In the genomic region with DNA sequence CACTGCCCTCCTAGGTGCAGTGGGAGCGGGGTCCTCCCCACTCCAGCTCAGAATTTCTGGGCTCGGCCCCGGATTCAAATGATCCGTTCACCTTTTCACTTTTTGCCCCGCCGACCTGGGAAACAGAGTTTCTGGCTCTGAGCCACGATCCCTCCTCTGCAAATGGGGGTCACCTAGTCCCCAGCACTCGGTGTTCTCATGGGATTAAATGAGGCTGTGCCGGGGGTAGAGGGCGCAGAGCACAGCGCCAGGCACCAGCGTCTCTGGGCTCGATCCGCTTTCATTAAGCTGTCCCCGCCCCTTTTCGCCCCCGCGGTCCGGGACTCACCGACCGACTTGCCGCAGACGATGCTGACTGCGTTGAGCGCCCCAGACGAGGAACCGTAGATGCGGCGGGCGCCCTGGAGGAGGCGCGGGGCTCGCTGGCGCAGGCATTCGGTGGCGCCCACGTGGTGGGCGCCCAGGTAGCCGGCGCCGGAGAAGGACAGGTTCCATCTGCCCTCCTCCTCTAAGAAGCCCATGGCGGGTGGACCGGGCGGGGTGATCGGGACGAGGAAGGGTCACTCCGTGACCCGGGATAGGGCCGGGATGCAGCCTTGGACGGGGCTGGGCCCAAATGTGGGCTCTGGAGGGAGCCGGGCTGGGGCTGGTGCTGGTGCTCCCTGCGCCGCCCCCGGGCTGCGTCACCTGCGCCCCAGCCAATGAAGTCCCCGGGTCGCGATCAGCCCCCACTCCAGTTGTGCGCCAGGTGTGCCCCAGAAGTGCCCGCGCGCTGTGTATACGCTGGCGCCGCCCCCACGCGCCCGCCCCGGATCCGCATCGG, we compare ENCODE assay signal across 13 cellular contexts. TPM values are rescaled to one million over a fixed set of nuclear protein-coding genes. Genes with fewer than 3 reads are reported as not detected.
DNase-seq lines count a peak whose midpoint lies in the region; ATAC-seq and TF ChIP-seq lines count a peak whose summit lies in the region.
"Had no signal": no experiment of that assay in that cellular context is flagged by ENCODE, and none has a peak within 500 bp of the region (broad histone marks: within the 10 kb centered on the region; RNA-seq: fewer than 3 reads in every experiment).

Gene PNPLA5 (minus strand): TSS at position 654 of the 823 bp plus-strand sequence. CDS start 133 bp downstream, at position 521.

- H3K9me3 ChIP-seq in iPS-20b (ENCODE audit: insufficient read depth, low read depth, low read length) = no peaks in the 10 kb centered on the region
- H3K9me3 ChIP-seq: right atrium auricular region, transverse colon had no signal

- peak within 1 kb of the TSS; percentile 72; the same call in 1 of the 2 replicates for H3K9ac ChIP-seq in iPS-20b (ENCODE audit: low read depth, low read length)

- H3K27me3 ChIP-seq in iPS-20b (ENCODE audit: insufficient read depth, low read length) = peaks cover 42% of the 10 kb centered on the region

- no peaks in the 10 kb centered on the region for H3K36me3 ChIP-seq in iPS-20b (ENCODE audit: insufficient read depth, low read depth, low read length)
- H3K36me3 ChIP-seq: right atrium auricular region, transverse colon had no signal

- no peak within 1 kb of the TSS for H3K27ac ChIP-seq in iPS-20b (ENCODE audit: low read length)
- H3K27ac ChIP-seq: right atrium auricular region, transverse colon had no signal

- H3K4me1 ChIP-seq in iPS-20b (ENCODE audit: insufficient read depth, low read length) = no peaks in the 10 kb centered on the region

- DNase-seq in activated CD4-positive, alpha-beta T cell treated with anti-CD3 and anti-CD28 coated beads, Interleukin-2, amount 50 U/mL, for 48 hours = peak; percentile 35 to 50
- no peak for DNase-seq in activated CD4-positive, alpha-beta T cell treated with anti-CD3 and anti-CD28 coated beads for 1 hour
- DNase-seq in activated T-cell treated with anti-CD3 and anti-CD28 coated beads, Interleukin-2, amount 50 U/mL, for 48 hours = peak; percentile 49 to 57
- peak in 2 of 3 donors; percentile 16 to 35 for DNase-seq in stimulated activated CD4-positive, alpha-beta T cell treated with anti-CD3 and anti-CD28 coated beads, TNF-alpha, amount 100 ng/mL, for 48 hours (ENCODE audit: low read depth in 3 of 3)
- DNase-seq in CD14-positive monocyte (ENCODE audit: low spot score) (no peak), HPDE6-E6E7 (ENCODE audit: extremely low spot score) (no peak)
- DNase-seq: CD4-positive, CD25-positive, alpha-beta regulatory T cell; NCI-H1436 treated with DMSO at 0.1 percent for 48 hours; T-cell; transverse colon had no signal

- no peaks in the 10 kb centered on the region for H3K36me3 Mint-ChIP-seq in CD14-positive monocyte
- H3K36me3 Mint-ChIP-seq: CD4-positive, CD25-positive, alpha-beta regulatory T cell; T-cell had no signal

- H3K27me3 Mint-ChIP-seq in CD14-positive monocyte (ENCODE audit: low read depth in 3 of 3) = peaks cover 40 to 58% (median 43%) of the 10 kb centered on the region in 3 donors

- H3K9me3 Mint-ChIP-seq in CD14-positive monocyte = peaks cover 0 to 3% (median 0%) of the 10 kb centered on the region in 7 donors
- H3K9me3 Mint-ChIP-seq: T-cell had no signal

- no peaks in the 10 kb centered on the region for H3K4me1 Mint-ChIP-seq in CD14-positive monocyte
- H3K4me1 Mint-ChIP-seq: CD4-positive, CD25-positive, alpha-beta regulatory T cell had no signal

- intact Hi-C loops in CD14-positive monocyte (cut with micrococcal nuclease) = no loop called here

- peak within 1 kb of the TSS; percentile 81 for H3K4me3 ChIP-seq in iPS-20b (ENCODE audit: low read length)
- H3K4me3 ChIP-seq: transverse colon had no signal

- H3K4me3 Mint-ChIP-seq in CD14-positive monocyte = peak within 1 kb of the TSS in 1 of 2 donors; percentile 63
- H3K4me3 Mint-ChIP-seq: T-cell had no signal

- H3K27ac Mint-ChIP-seq in CD14-positive monocyte = no peak within 1 kb of the TSS
- H3K27ac Mint-ChIP-seq: CD4-positive, CD25-positive, alpha-beta regulatory T cell; T-cell had no signal

- no peak for ATAC-seq in HG03520 (IDR thresholded peaks at IDR 0.05; ENCODE audit: unreplicated experiment)
- ATAC-seq: T-cell had no signal

- TF ChIP-seq CTCF in CD14-positive monocyte (IDR thresholded peaks at IDR 0.05) = no peak

RNA-seq across cellular contexts. Expression of gene PNPLA5, which starts in this region (rescaled TPM):
- polyA plus RNA-seq in CD14-positive monocyte = not detected
- polyA plus RNA-seq: CD4-positive, CD25-positive, alpha-beta regulatory T cell had no signal

Comparison
In these comparisons a context has a peak if more than half of its experiments do, and no peak if none do; other contexts are left out.
1. DNase-seq: peak in activated CD4-positive, alpha-beta T cell treated with anti-CD3 and anti-CD28 coated beads, Interleukin-2, amount 50 U/mL, for 48 hours (2 of 2), activated T-cell treated with anti-CD3 and anti-CD28 coated beads, Interleukin-2, amount 50 U/mL, for 48 hours (2 of 2) and stimulated activated CD4-positive, alpha-beta T cell treated with anti-CD3 and anti-CD28 coated beads, TNF-alpha, amount 100 ng/mL, for 48 hours (2 of 3); none in activated CD4-positive, alpha-beta T cell treated with anti-CD3 and anti-CD28 coated beads for 1 hour (single experiment), CD14-positive monocyte (single experiment) and HPDE6-E6E7 (single experiment).